In the genomic region with DNA sequence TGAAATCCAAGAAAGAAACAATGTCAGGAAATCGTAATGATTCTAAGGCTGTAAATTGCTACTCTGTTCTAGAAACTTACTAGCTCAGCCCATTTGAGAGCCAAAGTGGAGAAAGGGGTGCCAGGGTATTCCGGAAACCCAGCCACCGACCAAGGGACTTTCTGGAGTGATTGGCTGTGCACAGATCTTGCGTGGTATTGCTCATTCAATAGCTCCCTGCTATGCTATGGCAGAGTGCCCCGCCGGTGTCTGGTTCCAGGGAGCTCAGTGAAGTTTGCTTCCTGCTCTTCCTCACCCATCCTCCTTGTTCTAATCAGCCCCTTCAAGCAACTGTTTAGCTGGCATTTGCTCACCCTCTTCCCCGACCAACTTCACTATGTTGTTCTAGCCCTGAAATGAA, we compare ENCODE assay signal across 16 cellular contexts.
"Had no signal": no experiment of that assay in that cellular context is flagged by ENCODE, and none has a peak within 500 bp of the region (broad histone marks: within the 10 kb centered on the region; RNA-seq: fewer than 3 reads in every experiment).

No MANE protein-coding gene starts in this region.

- H3K27me3 Mint-ChIP-seq: dendritic cell treated with granulocyte-macrophage colony-stimulating factor and Interleukin-4, amounts not matched to agents 40 ng/mL and 50 ng/mL, for 4 days had no signal

- DNase-seq: activated CD4-positive, alpha-beta T cell treated with anti-CD3 and anti-CD28 coated beads for 48 hours; activated CD8-positive, alpha-beta memory T cell treated with anti-CD3 and anti-CD28 coated beads, Interleukin-2, amount 50 U/mL, for 48 hours; activated CD8-positive, alpha-beta T cell treated with anti-CD3 and anti-CD28 coated beads, Interleukin-2, amount 10 ng/mL, durations not matched to agents 7 days and 5 days; central memory CD4-positive, alpha-beta T cell; islet precursor cell; stimulated activated CD4-positive, alpha-beta T cell treated with anti-CD3 and anti-CD28 coated beads, Interleukin-12 subunit alpha, Interleukin-12 subunit beta, amount 100 ng/mL, for 4 hours; stimulated activated CD4-positive, alpha-beta T cell treated with anti-CD3 and anti-CD28 coated beads, Interleukin-4, amount 100 ng/mL, for 24 hours; stomach; thyroid gland had no signal

- H3K36me3 ChIP-seq: prostate gland, stomach, thyroid gland, uterus had no signal

- H3K4me1 Mint-ChIP-seq: WTC11 had no signal

- H3K4me3 ChIP-seq: prostate gland, stomach, thyroid gland, uterus had no signal

- H3K27me3 ChIP-seq: stomach, thyroid gland, uterus had no signal

- H3K27ac ChIP-seq: prostate gland, stomach, thyroid gland, uterus had no signal

- ATAC-seq: activated CD8-positive, alpha-beta T cell treated with anti-CD3 and anti-CD28 coated beads, Interleukin-2, amount 10 ng/mL, durations not matched to agents 7 days and 5 days; esophagus mucosa; SK-N-SH treated with all-trans-retinoic acid at 6 μM for 48 hours; WTC11 had no signal

- H3K9me3 ChIP-seq: prostate gland, thyroid gland, uterus had no signal

- H3K4me1 ChIP-seq: prostate gland, stomach, thyroid gland, uterus had no signal

- H3K27ac Mint-ChIP-seq: activated CD8-positive, alpha-beta T cell treated with anti-CD3 and anti-CD28 coated beads, Interleukin-2, amount 10 ng/mL, durations not matched to agents 7 days and 5 days; dendritic cell treated with granulocyte-macrophage colony-stimulating factor and Interleukin-4, amounts not matched to agents 40 ng/mL and 50 ng/mL, for 4 days; T-helper 1 cell treated with Interleukin-12 subunit alpha and Interleukin-12 subunit beta and Interleukin-4 antibody, amounts not matched to agents 30 μg/mL and 1 μg/mL, for 36 hours; WTC11 had no signal

- H3K9me3 Mint-ChIP-seq: dendritic cell treated with granulocyte-macrophage colony-stimulating factor and Interleukin-4, amounts not matched to agents 40 ng/mL and 50 ng/mL, for 4 days had no signal

- H3K4me3 Mint-ChIP-seq: activated CD8-positive, alpha-beta T cell treated with anti-CD3 and anti-CD28 coated beads, Interleukin-2, amount 10 ng/mL, durations not matched to agents 7 days and 5 days; dendritic cell treated with granulocyte-macrophage colony-stimulating factor and Interleukin-4, amounts not matched to agents 40 ng/mL and 50 ng/mL, for 4 days; T-helper 1 cell treated with Interleukin-12 subunit alpha and Interleukin-12 subunit beta and Interleukin-4 antibody, amounts not matched to agents 30 μg/mL and 1 μg/mL, for 36 hours; WTC11 had no signal
